Comparison of ENCODE assay signal across 8 cellular contexts in the genomic region with DNA sequence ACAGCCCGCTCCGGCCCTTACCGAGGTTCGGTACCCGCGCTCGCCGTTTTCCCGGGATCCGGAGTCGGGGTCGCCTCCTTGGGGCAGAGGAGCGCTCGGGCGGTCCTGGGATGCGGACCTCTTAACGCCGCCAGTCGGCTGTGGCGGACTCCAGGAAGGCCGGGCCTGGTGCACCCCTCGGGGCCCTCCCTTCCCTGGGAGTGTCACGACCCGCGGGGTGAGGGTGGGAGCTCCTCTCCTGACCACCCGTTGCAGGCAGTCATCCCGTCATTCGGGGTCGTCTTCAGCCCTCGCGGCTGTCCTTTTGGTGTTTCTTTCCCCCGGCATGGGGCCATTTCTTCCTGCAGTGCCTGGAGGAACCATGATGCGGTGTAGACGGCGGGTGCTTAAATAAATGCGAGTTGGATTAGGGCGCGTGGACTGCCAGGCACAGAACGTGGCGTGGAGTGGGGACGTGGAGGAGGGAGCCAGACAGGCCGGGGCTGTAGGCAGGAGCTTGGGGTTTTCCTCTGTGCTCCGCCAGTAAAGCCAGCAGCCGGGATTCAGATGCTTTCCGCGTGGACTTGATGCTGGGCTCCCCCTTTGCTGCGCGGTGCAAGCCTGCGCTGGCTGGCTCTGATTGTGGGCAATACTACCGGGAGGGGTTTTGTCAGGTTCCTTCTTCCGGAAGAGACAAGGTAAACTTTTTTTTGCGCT. TPM values are rescaled to one million over a fixed set of nuclear protein-coding genes. Genes with fewer than 3 reads are reported as not detected.
DNase-seq lines count a peak whose midpoint lies in the region; ATAC-seq lines count a peak whose summit lies in the region.

No MANE protein-coding gene starts in this region.

- H3K9me3 Mint-ChIP-seq in stimulated activated naive B cell treated with anti-CD40 and anti-IgM and Interleukin-4, amounts not matched to agents 10 μg/mL and 1 μg/mL and 100 μg/mL, for 72 hours = peaks cover 5 to 6% of the 10 kb centered on the region in 2 donors

- H3K36me3 Mint-ChIP-seq in stimulated activated naive B cell treated with anti-CD40 and anti-IgM and Interleukin-4, amounts not matched to agents 10 μg/mL and 1 μg/mL and 100 μg/mL, for 72 hours = peaks cover 12% of the 10 kb centered on the region in 2 donors

- peak overlapping the region; percentile 100 for H3K27ac Mint-ChIP-seq in stimulated activated naive B cell treated with anti-CD40 and anti-IgM and Interleukin-4, amounts not matched to agents 10 μg/mL and 1 μg/mL and 100 μg/mL, for 72 hours

- H3K4me1 Mint-ChIP-seq in stimulated activated naive B cell treated with anti-CD40 and anti-IgM and Interleukin-4, amounts not matched to agents 10 μg/mL and 1 μg/mL and 100 μg/mL, for 72 hours = peaks cover 23 to 50% of the 10 kb centered on the region in 2 donors

- peak; percentile 22 for ATAC-seq in HG02678 (IDR thresholded peaks at IDR 0.05; ENCODE audit: unreplicated experiment)
- ATAC-seq in esophagus mucosa = peak; percentile 41
- peak; percentile 36 to 40 for ATAC-seq in stimulated activated naive B cell treated with anti-CD40 and anti-IgM and Interleukin-4, amounts not matched to agents 10 μg/mL and 1 μg/mL and 100 μg/mL, for 72 hours (replicated peaks)

- DNase-seq in NCI-H2227 (lab: John Stamatoyannopoulos, UW; ENCODE audit: unreplicated experiment) = peak; percentile 39
- no peak for DNase-seq in NCI-H2227 treated with DMSO at 0.1 percent for 48 hours (lab: John Stamatoyannopoulos, UW)
- peak; percentile 52 to 75 for DNase-seq in NCI-H526 (lab: John Stamatoyannopoulos, UW)
- DNase-seq in activated T-cell treated with anti-CD3 and anti-CD28 coated beads for 4 hours = peak; percentile 23
- peak; percentile 57 for DNase-seq in myocyte (ENCODE audit: low read depth)
- peak; percentile 64 for DNase-seq in stimulated activated naive B cell treated with anti-CD40 and anti-IgM and Interleukin-4, amounts not matched to agents 10 μg/mL and 1 μg/mL and 100 μg/mL, for 72 hours

- H3K4me3 Mint-ChIP-seq in stimulated activated naive B cell treated with anti-CD40 and anti-IgM and Interleukin-4, amounts not matched to agents 10 μg/mL and 1 μg/mL and 100 μg/mL, for 72 hours = peak overlapping the region; percentile 91 to 98

- H3K27me3 Mint-ChIP-seq in stimulated activated naive B cell treated with anti-CD40 and anti-IgM and Interleukin-4, amounts not matched to agents 10 μg/mL and 1 μg/mL and 100 μg/mL, for 72 hours = no peaks in the 10 kb centered on the region

RNA-seq across cellular contexts. Expression of gene KDM4C, which starts 0.8 kb away (rescaled TPM):
- total RNA-seq in esophagus mucosa = 19.2 TPM
- 16.1 and 17.1 TPM in 2 replicates for total RNA-seq in myocyte
- 10.8 TPM for polyA plus RNA-seq in myocyte (2012)
